In the genomic region with DNA sequence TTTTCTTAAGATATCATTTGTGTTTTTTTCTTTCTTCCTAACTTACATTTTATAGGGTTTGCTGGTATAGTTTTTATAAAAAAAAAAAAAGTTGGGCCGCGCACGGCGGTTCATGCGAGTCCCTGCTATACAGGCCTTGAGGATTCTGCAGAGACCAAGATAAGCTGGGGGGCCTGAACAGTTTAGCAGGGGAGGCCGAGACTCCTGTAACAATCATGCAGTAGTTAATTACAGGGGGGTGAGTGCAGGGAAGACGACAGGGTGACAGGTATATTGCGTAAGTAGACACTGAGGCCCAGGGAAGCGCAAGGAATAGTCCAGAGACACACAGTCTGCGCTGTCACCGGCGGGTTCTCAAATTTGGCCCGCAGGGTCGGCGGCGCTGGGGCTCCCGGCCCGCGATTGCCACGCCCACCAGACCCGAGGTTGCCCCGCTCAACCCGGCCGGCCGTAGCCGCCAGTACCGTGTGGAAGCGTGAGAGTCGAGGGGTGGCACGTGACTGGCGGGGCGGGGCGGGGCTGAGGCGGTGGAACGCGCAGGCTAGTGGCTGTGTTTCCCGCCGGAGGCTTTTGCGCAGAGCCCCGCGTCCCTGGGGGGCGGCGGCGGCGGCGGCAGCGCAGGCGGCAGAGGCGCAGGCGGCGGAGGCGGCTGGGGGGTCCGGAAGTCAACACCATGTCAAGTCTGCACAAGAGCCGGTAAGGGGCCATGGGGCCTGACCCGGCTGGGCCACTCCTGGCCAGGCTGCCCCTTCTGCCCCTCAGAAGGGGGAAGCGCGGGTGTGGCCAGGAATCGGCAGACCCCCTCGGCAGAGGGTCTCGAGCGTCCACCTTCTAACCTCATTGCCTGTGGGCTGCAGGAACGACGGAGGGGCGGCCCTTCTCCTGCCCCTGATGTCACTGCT, we compare ENCODE assay signal across 8 cellular contexts.
DNase-seq lines count a peak whose midpoint lies in the region; ATAC-seq, FAIRE-seq and TF ChIP-seq lines count a peak whose summit lies in the region.

A gene with protein sequence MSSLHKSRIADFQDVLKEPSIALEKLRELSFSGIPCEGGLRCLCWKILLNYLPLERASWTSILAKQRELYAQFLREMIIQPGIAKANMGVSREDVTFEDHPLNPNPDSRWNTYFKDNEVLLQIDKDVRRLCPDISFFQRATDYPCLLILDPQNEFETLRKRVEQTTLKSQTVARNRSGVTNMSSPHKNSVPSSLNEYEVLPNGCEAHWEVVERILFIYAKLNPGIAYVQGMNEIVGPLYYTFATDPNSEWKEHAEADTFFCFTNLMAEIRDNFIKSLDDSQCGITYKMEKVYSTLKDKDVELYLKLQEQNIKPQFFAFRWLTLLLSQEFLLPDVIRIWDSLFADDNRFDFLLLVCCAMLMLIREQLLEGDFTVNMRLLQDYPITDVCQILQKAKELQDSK (plus strand): TSS at position 573 of the 902 bp plus-strand sequence. CDS start 101 bp downstream, at position 674.

- TF ChIP-seq CTCF in choroid plexus epithelial cell (conservative IDR thresholded peaks at IDR 0.05; ENCODE audit: low read depth, low read length), result no peak

- peak; percentile 80 for ATAC-seq in HG03442 (IDR thresholded peaks at IDR 0.05; ENCODE audit: unreplicated experiment)

- peak; percentile 90 for DNase-seq in Ammon's horn (ENCODE audit: low spot score)
- peak; percentile 95 for DNase-seq in GM19239 (ENCODE audit: insufficient read length, low spot score)
- DNase-seq in NCI-H526 (lab: John Stamatoyannopoulos, UW), result peak; percentile 26 to 90
- peak; percentile 86 to 88 for DNase-seq in activated CD4-positive, alpha-beta T cell treated with anti-CD3 and anti-CD28 coated beads for 4 hours
- peak; percentile 77 for DNase-seq in choroid plexus epithelial cell (ENCODE audit: low read depth)
- DNase-seq in kidney tubule cell (ENCODE audit: low spot score), result peak; percentile 82
- peak; percentile 78 to 81 for DNase-seq in stimulated activated CD4-positive, alpha-beta T cell treated with anti-CD3 and anti-CD28 coated beads, Interleukin-1b, Interleukin-23, amount 100 ng/mL, for 1 hour (ENCODE audit: low read depth in 2 of 2)

- FAIRE-seq in GM19239 (lab: Jason Lieb, UNC), result peak; percentile 63

- peak within 1 kb of the TSS; percentile 78 for H3K4me3 ChIP-seq in choroid plexus epithelial cell (ENCODE audit: low read depth, low read length)

Comparison
In these comparisons a context has a peak if more than half of its experiments do, and no peak if none do; other contexts are left out.
1. Peak in every context shown above with its lines: DNase-seq, ATAC-seq and H3K4me3 ChIP-seq.